Comparison of ENCODE assay signal across 20 cellular contexts in the genomic region with DNA sequence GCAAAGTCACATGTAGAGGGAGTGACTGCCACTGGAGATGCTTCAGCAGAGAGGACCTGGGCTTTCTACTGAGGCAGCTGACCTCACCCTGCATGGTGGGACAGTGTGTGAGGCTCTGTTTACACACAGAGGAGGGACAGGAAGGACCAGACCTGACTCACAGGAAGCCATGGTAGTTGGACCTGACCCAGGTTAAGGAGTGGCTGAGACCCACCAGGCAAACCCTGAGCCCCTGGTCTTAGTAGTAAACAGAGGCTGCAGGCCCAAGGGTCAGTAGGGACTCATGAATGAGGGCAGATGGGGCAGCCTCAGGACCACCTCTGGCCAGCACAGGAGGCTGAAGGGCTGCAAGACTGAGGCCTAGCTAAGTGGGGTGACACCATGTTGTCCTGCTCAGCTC.
"Had no signal": no experiment of that assay in that cellular context is flagged by ENCODE, and none has a peak within 500 bp of the region (broad histone marks: within the 10 kb centered on the region; RNA-seq: fewer than 3 reads in every experiment).

No MANE protein-coding gene starts in this region.

- DNase-seq: activated B cell treated with CpG ODN at 0.5 μM for 24 hours; activated CD4-positive, alpha-beta memory T cell treated with anti-CD3 and anti-CD28 coated beads, Interleukin-2, amount 10 ng/mL, durations not matched to agents 7 days and 5 days; activated CD4-positive, alpha-beta T cell treated with anti-CD3 and anti-CD28 coated beads for 48 hours; activated naive CD4-positive, alpha-beta T cell treated with anti-CD3 and anti-CD28 coated beads for 36 hours; activated T-cell treated with anti-CD3 and anti-CD28 coated beads, Interleukin-2, amount 50 U/mL, for 1 hour; body of pancreas; central memory CD4-positive, alpha-beta T cell; colonic mucosa; gastrocnemius medialis; left ventricle myocardium superior; naive thymus-derived CD4-positive, alpha-beta T cell; retina; stimulated activated CD4-positive, alpha-beta T cell treated with anti-CD3 and anti-CD28 coated beads, Interleukin-12 subunit alpha, Interleukin-12 subunit beta, amount 100 ng/mL, for 4 hours; stimulated activated CD4-positive, alpha-beta T cell treated with anti-CD3 and anti-CD28 coated beads, Interleukin-1b, Interleukin-23, amount 100 ng/mL, for 48 hours; stimulated activated CD8-positive, alpha-beta memory T cell treated with anti-CD3 and anti-CD28 coated beads, Interleukin-4, amount 100 ng/mL, for 48 hours; stimulated activated naive CD4-positive, alpha-beta T cell; SW 1271; thyroid gland had no signal

- H3K4me1 ChIP-seq: body of pancreas, colonic mucosa, gastrocnemius medialis, parathyroid adenoma, thyroid gland had no signal

- H3K9me3 ChIP-seq: colonic mucosa, gastrocnemius medialis, neutrophil, thyroid gland had no signal

- H3K79me2 ChIP-seq: parathyroid adenoma had no signal

- H3K27ac ChIP-seq: body of pancreas, colonic mucosa, gastrocnemius medialis, neutrophil, parathyroid adenoma, thyroid gland had no signal

- H3K9ac ChIP-seq: parathyroid adenoma had no signal

- H3K4me3 ChIP-seq: body of pancreas, colonic mucosa, gastrocnemius medialis, thyroid gland had no signal

- H3K27me3 ChIP-seq: body of pancreas, colonic mucosa, gastrocnemius medialis, thyroid gland had no signal

- H2AFZ ChIP-seq: parathyroid adenoma had no signal

- H3K36me3 ChIP-seq: colonic mucosa, gastrocnemius medialis, neutrophil, thyroid gland had no signal
